19 cellular contexts compared by ENCODE assay signal in genomic region chr9:128773049-128773448, GRCh38. TPM values are rescaled to one million over a fixed set of nuclear protein-coding genes. Genes with fewer than 3 reads are reported as not detected.
DNase-seq lines count a peak whose midpoint lies in the region; ATAC-seq and TF ChIP-seq lines count a peak whose summit lies in the region.
"Had no signal": no experiment of that assay in that cellular context is flagged by ENCODE, and none has a peak within 500 bp of the region (broad histone marks: within the 10 kb centered on the region; RNA-seq: fewer than 3 reads in every experiment).

No MANE protein-coding gene starts in this region.

- H3K36me3 ChIP-seq in GM23338 (ENCODE audit: insufficient read depth) = no peaks in the 10 kb centered on the region
- H3K36me3 ChIP-seq in osteoblast (ENCODE audit: insufficient read depth, low read length) = no peaks in the 10 kb centered on the region
- peaks cover 0 to under 1% (median 0%) of the 10 kb centered on the region in 9 donors for H3K36me3 ChIP-seq in heart left ventricle

- H3K27ac ChIP-seq in GM23338 (ENCODE audit: low read depth) (no peak overlapping the region), osteoblast (ENCODE audit: low read depth, low read length) (no peak overlapping the region), heart left ventricle (no peak overlapping the region)

- no peak for TF ChIP-seq POLR2A in heart left ventricle (IDR thresholded peaks at IDR 0.05)

- peaks cover 2 to 3% of the 10 kb centered on the region in 2 donors for H3K9me3 Mint-ChIP-seq in activated T-cell treated with anti-CD3 and anti-CD28 coated beads, Interleukin-2, amount 50 U/mL, for 72 hours
- H3K9me3 Mint-ChIP-seq in GM23338 = peaks cover 16% of the 10 kb centered on the region; the same call in 2 of the 3 replicates
- peaks cover 4% of the 10 kb centered on the region for H3K9me3 Mint-ChIP-seq in activated T-helper 2 cell treated with anti-CD3 and anti-CD28 coated beads, Interferon-gamma antibody, Interleukin-2, Interleukin-4, amounts not matched to agents 10 μg/mL and 5 μg/mL and 100 μg/mL, durations not matched to agents 14 hours and 24 hours and 36 hours

- H3F3A ChIP-seq in GM23338 (replicated peaks; ENCODE audit: low read depth) = peaks cover 26% of the 10 kb centered on the region

- no peak overlapping the region for H3K27ac Mint-ChIP-seq in activated T-cell treated with anti-CD3 and anti-CD28 coated beads, Interleukin-2, amount 50 U/mL, for 72 hours
- H3K27ac Mint-ChIP-seq in GM23338 = no peak overlapping the region
- peak overlapping the region; percentile 12 for H3K27ac Mint-ChIP-seq in activated T-helper 2 cell treated with anti-CD3 and anti-CD28 coated beads, Interferon-gamma antibody, Interleukin-2, Interleukin-4, amounts not matched to agents 10 μg/mL and 5 μg/mL and 100 μg/mL, durations not matched to agents 14 hours and 24 hours and 36 hours

- no peaks in the 10 kb centered on the region for H4K20me1 ChIP-seq in GM23338 (replicated peaks; ENCODE audit: insufficient read depth)
- H4K20me1 ChIP-seq in osteoblast (ENCODE audit: insufficient read depth, low read length) = peaks cover 11% of the 10 kb centered on the region

- H3K79me2 ChIP-seq in GM23338 (replicated peaks; ENCODE audit: insufficient read depth) (peaks cover 16% of the 10 kb centered on the region), osteoblast (ENCODE audit: insufficient read depth, low read length) (peaks cover 34% of the 10 kb centered on the region)

- no peak overlapping the region for H3K4me3 ChIP-seq in GM23338
- H3K4me3 ChIP-seq in osteoblast (ENCODE audit: insufficient read depth, low read length) = no peak overlapping the region
- H3K4me3 ChIP-seq in heart left ventricle = no peak overlapping the region

- H3K4me3 Mint-ChIP-seq in activated T-cell treated with anti-CD3 and anti-CD28 coated beads, Interleukin-2, amount 50 U/mL, for 72 hours = peak overlapping the region; percentile 46 to 98
- H3K4me3 Mint-ChIP-seq in GM23338 = peak overlapping the region; percentile 94; the same call in 1 of the 3 replicates
- peak overlapping the region; percentile 26 for H3K4me3 Mint-ChIP-seq in activated T-helper 2 cell treated with anti-CD3 and anti-CD28 coated beads, Interferon-gamma antibody, Interleukin-2, Interleukin-4, amounts not matched to agents 10 μg/mL and 5 μg/mL and 100 μg/mL, durations not matched to agents 14 hours and 24 hours and 36 hours (ENCODE audit: low read depth)

- no peak for ATAC-seq in activated T-cell treated with anti-CD3 and anti-CD28 coated beads, Interleukin-2, amount 50 U/mL, for 72 hours (replicated peaks in 1 of 2)
- ATAC-seq in GM23338 (no peak), heart left ventricle (no peak), GM19467 (IDR thresholded peaks at IDR 0.05; ENCODE audit: unreplicated experiment) (no peak), HG03521 (IDR thresholded peaks at IDR 0.05; ENCODE audit: unreplicated experiment) (no peak)

- TF ChIP-seq CTCF in GM23338 (conservative IDR thresholded peaks at IDR 0.05; ENCODE audit: low read depth in 2 of 2) (no peak), osteoblast (IDR thresholded peaks at IDR 0.05; ENCODE audit: extremely low read depth, low read depth, low read length) (no peak), heart left ventricle (IDR thresholded peaks at IDR 0.05) (no peak)

- H3K4me1 ChIP-seq in GM23338 (ENCODE audit: insufficient read depth) (peaks cover 9% of the 10 kb centered on the region), osteoblast (ENCODE audit: insufficient read depth, low read length) (peaks cover 14% of the 10 kb centered on the region), heart left ventricle (peaks cover 0 to 33% (median 21%) of the 10 kb centered on the region in 12 donors)

- peaks cover 0 to 11% of the 10 kb centered on the region in 2 donors for H3K36me3 Mint-ChIP-seq in activated T-cell treated with anti-CD3 and anti-CD28 coated beads, Interleukin-2, amount 50 U/mL, for 72 hours (ENCODE audit: insufficient read depth in 2 of 2)
- no peaks in the 10 kb centered on the region; the same call in 1 of the 3 replicates for H3K36me3 Mint-ChIP-seq in GM23338 (ENCODE audit: low read depth)
- no peaks in the 10 kb centered on the region for H3K36me3 Mint-ChIP-seq in activated T-helper 2 cell treated with anti-CD3 and anti-CD28 coated beads, Interferon-gamma antibody, Interleukin-2, Interleukin-4, amounts not matched to agents 10 μg/mL and 5 μg/mL and 100 μg/mL, durations not matched to agents 14 hours and 24 hours and 36 hours (ENCODE audit: low read depth)

- H3K4me2 ChIP-seq in GM23338 (peak overlapping the region; percentile 82; the same call in 1 of the 2 replicates), osteoblast (ENCODE audit: insufficient read depth, low read length) (no peak overlapping the region)

- WGBS in heart left ventricle, 4 donors = 88 to 92% (median 90%) methylated on average over 5 of the region's 5 CpGs

- H3K9me3 ChIP-seq in osteoblast (ENCODE audit: low read depth, low read length) (no peaks in the 10 kb centered on the region), heart left ventricle (peaks cover 0 to 10% (median 0%) of the 10 kb centered on the region in 12 donors)
- H3K9me3 ChIP-seq: body of pancreas, sigmoid colon had no signal

- H2AFZ ChIP-seq in GM23338 = peak overlapping the region; percentile 99; the same call in 1 of the 2 replicates
- no peak overlapping the region for H2AFZ ChIP-seq in osteoblast (ENCODE audit: low read length)

- no peaks in the 10 kb centered on the region for H3K27me3 ChIP-seq in GM23338 (ENCODE audit: insufficient read depth)
- no peaks in the 10 kb centered on the region for H3K27me3 ChIP-seq in osteoblast (ENCODE audit: insufficient read depth, low read length)
- no peaks in the 10 kb centered on the region for H3K27me3 ChIP-seq in heart left ventricle
- H3K27me3 ChIP-seq: body of pancreas, esophagus muscularis mucosa, sigmoid colon had no signal

- peaks cover 28% of the 10 kb centered on the region for H3K4me1 Mint-ChIP-seq in activated T-cell treated with anti-CD3 and anti-CD28 coated beads, Interleukin-2, amount 50 U/mL, for 72 hours (ENCODE audit: low read depth)
- peaks cover 7% of the 10 kb centered on the region for H3K4me1 Mint-ChIP-seq in GM23338
- peaks cover 13% of the 10 kb centered on the region for H3K4me1 Mint-ChIP-seq in activated T-helper 2 cell treated with anti-CD3 and anti-CD28 coated beads, Interferon-gamma antibody, Interleukin-2, Interleukin-4, amounts not matched to agents 10 μg/mL and 5 μg/mL and 100 μg/mL, durations not matched to agents 14 hours and 24 hours and 36 hours (ENCODE audit: low read depth)

- intact Hi-C loops in activated T-helper 2 cell treated with anti-CD3 and anti-CD28 coated beads, Interferon-gamma antibody, Interleukin-2, Interleukin-4, amounts not matched to agents 10 μg/mL and 5 μg/mL and 100 μg/mL, durations not matched to agents 14 hours and 24 hours and 36 hours (cut with micrococcal nuclease) = loop anchor here (5.0 kb wide), 1 partner anchor 54 kb away; the partner anchor contains the start of gene SPOUT1
- intact Hi-C loops in heart left ventricle (cut with DNase I) = loop anchor here in 4 of 10 donors (1.0 to 5.0 kb wide), 3 partner anchors 12 to 71 kb away; partner anchors contain the start of genes TBC1D13 (in 3 of the 4) and PKN3 (in 1 of the 4)

- no peak for DNase-seq in activated T-cell treated with anti-CD3 and anti-CD28 coated beads, Interleukin-2, amount 50 U/mL, for 72 hours
- DNase-seq in activated T-cell treated with anti-CD3 and anti-CD28 coated beads for 4 hours (no peak), GM23338 (ENCODE audit: low spot score) (no peak), osteoblast (ENCODE audit: insufficient read length, low spot score, missing footprints) (peak; percentile 66), heart left ventricle (no peak)
- no peak for DNase-seq in activated T-helper 2 cell treated with anti-CD3 and anti-CD28 coated beads, Interferon-gamma antibody, Interleukin-2, Interleukin-4, amounts not matched to agents 10 μg/mL and 5 μg/mL and 100 μg/mL, durations not matched to agents 14 hours and 24 hours and 36 hours (ENCODE audit: low spot score)
- DNase-seq: activated CD4-positive, CD25-positive, alpha-beta regulatory T cell treated with anti-CD3 and anti-CD28 coated beads, Interleukin-2, amount 50 U/mL, for 72 hours; dermis blood vessel endothelial cell; GM23248; mammary epithelial cell; NCI-H1436; NCI-H345; NK-92 treated with Interleukin-12 subunit alpha and Interleukin-12 subunit beta, amount 100 ng/mL, for 24 hours; sigmoid colon; stimulated activated CD4-positive, alpha-beta T cell treated with anti-CD3 and anti-CD28 coated beads, Interleukin-1b, Interleukin-23, amount 100 ng/mL, for 48 hours had no signal

- no peaks in the 10 kb centered on the region for H3K27me3 Mint-ChIP-seq in activated T-cell treated with anti-CD3 and anti-CD28 coated beads, Interleukin-2, amount 50 U/mL, for 72 hours (ENCODE audit: low read depth)
- H3K27me3 Mint-ChIP-seq in GM23338 (ENCODE audit: insufficient read depth, low read depth, poor library complexity) = peaks cover 10% of the 10 kb centered on the region
- no peaks in the 10 kb centered on the region for H3K27me3 Mint-ChIP-seq in activated T-helper 2 cell treated with anti-CD3 and anti-CD28 coated beads, Interferon-gamma antibody, Interleukin-2, Interleukin-4, amounts not matched to agents 10 μg/mL and 5 μg/mL and 100 μg/mL, durations not matched to agents 14 hours and 24 hours and 36 hours (ENCODE audit: low read depth)

- H3K9me2 ChIP-seq in GM23338 (ENCODE audit: insufficient read depth) = no peaks in the 10 kb centered on the region

RNA-seq across cellular contexts. Expression of gene ZER1, which starts 1.3 kb away (rescaled TPM):
- 10 to 100 TPM; 30.6 to 32.6 TPM for total RNA-seq in activated T-cell treated with anti-CD3 and anti-CD28 coated beads, Interleukin-2, amount 50 U/mL, for 72 hours
- total RNA-seq in GM23338 (2014; rRNA removed; shearing (Covaris generic)) = 14.4 and 23.9 TPM in 2 replicates
- polyA plus RNA-seq in GM23338 (2016; fragmentation: Nextera tagmentation; extraction: Ambion mirVana) (6.5 and 7.0 TPM in 2 replicates), heart left ventricle (10 to 100 TPM; 32.4 to 40.7 TPM)
- 18.6 and 18.7 TPM in 2 replicates for total RNA-seq in activated T-helper 2 cell treated with anti-CD3 and anti-CD28 coated beads, Interferon-gamma antibody, Interleukin-2, Interleukin-4, amounts not matched to agents 10 μg/mL and 5 μg/mL and 100 μg/mL, durations not matched to agents 14 hours and 24 hours and 36 hours
- total RNA-seq in osteoblast (26.4 and 27.1 TPM in 2 replicates), heart left ventricle (100 to 1,000 TPM in 1 of 9 donors, 10 to 100 TPM in 8; 53.4 to 163 (median 62.3) TPM)

RNA-seq across cellular contexts. Expression of gene TBC1D13, which starts 14.0 kb away (rescaled TPM):
- total RNA-seq in activated T-cell treated with anti-CD3 and anti-CD28 coated beads, Interleukin-2, amount 50 U/mL, for 72 hours = 10 to 100 TPM; 15.9 to 17.7 TPM
- total RNA-seq in GM23338 (2014; rRNA removed; shearing (Covaris generic)) = 19.1 and 19.4 TPM in 2 replicates
- 7.8 and 8.3 TPM in 2 replicates for polyA plus RNA-seq in GM23338 (2016; fragmentation: Nextera tagmentation; extraction: Ambion mirVana)
- 20.5 and 24.2 TPM in 2 replicates for total RNA-seq in activated T-helper 2 cell treated with anti-CD3 and anti-CD28 coated beads, Interferon-gamma antibody, Interleukin-2, Interleukin-4, amounts not matched to agents 10 μg/mL and 5 μg/mL and 100 μg/mL, durations not matched to agents 14 hours and 24 hours and 36 hours
- total RNA-seq in osteoblast = 17.0 and 18.6 TPM in 2 replicates
- 10 to 100 TPM; 12.1 to 27.3 (median 18.4) TPM for total RNA-seq in heart left ventricle
- polyA plus RNA-seq in heart left ventricle = 10 to 100 TPM in 1 of 2 donors, 1 to 10 TPM in 1; 9.6 to 20.9 TPM

RNA-seq across cellular contexts. Expression of gene ENDOG, which starts 45.3 kb away (rescaled TPM):
- 10 to 100 TPM; 12.7 to 15.0 TPM for total RNA-seq in activated T-cell treated with anti-CD3 and anti-CD28 coated beads, Interleukin-2, amount 50 U/mL, for 72 hours
- 14.6 and 23.5 TPM in 2 replicates for total RNA-seq in GM23338 (2014; rRNA removed; shearing (Covaris generic))
- polyA plus RNA-seq in GM23338 (2016; fragmentation: Nextera tagmentation; extraction: Ambion mirVana) = 15.1 and 19.2 TPM in 2 replicates
- 19.9 and 21.7 TPM in 2 replicates for total RNA-seq in activated T-helper 2 cell treated with anti-CD3 and anti-CD28 coated beads, Interferon-gamma antibody, Interleukin-2, Interleukin-4, amounts not matched to agents 10 μg/mL and 5 μg/mL and 100 μg/mL, durations not matched to agents 14 hours and 24 hours and 36 hours
- total RNA-seq in osteoblast = 17.4 and 18.0 TPM in 2 replicates
- total RNA-seq in heart left ventricle = 10 to 100 TPM; 34.8 to 99.9 (median 57.6) TPM
- polyA plus RNA-seq in heart left ventricle = 100 to 1,000 TPM in 1 of 2 donors, 10 to 100 TPM in 1; 38.4 to 105 TPM

RNA-seq across cellular contexts. Expression of gene ZDHHC12, which starts 49.1 kb away (rescaled TPM):
- 10 to 100 TPM; 48.7 to 53.7 TPM for total RNA-seq in activated T-cell treated with anti-CD3 and anti-CD28 coated beads, Interleukin-2, amount 50 U/mL, for 72 hours
- 54.1 and 57.9 TPM in 2 replicates for total RNA-seq in GM23338 (2014; rRNA removed; shearing (Covaris generic))
- 47.5 and 50.3 TPM in 2 replicates for polyA plus RNA-seq in GM23338 (2016; fragmentation: Nextera tagmentation; extraction: Ambion mirVana)
- total RNA-seq in activated T-helper 2 cell treated with anti-CD3 and anti-CD28 coated beads, Interferon-gamma antibody, Interleukin-2, Interleukin-4, amounts not matched to agents 10 μg/mL and 5 μg/mL and 100 μg/mL, durations not matched to agents 14 hours and 24 hours and 36 hours = 51.7 and 53.2 TPM in 2 replicates
- 32.7 and 35.1 TPM in 2 replicates for total RNA-seq in osteoblast
- 10 to 100 TPM in 5 of 9 donors, 1 to 10 TPM in 4; 5.1 to 26.0 (median 10.5) TPM for total RNA-seq in heart left ventricle
- polyA plus RNA-seq in heart left ventricle = 10 to 100 TPM; 10.9 to 29.8 TPM

RNA-seq across cellular contexts. Expression of gene SPOUT1, which starts 56.5 kb away (rescaled TPM):
- 10 to 100 TPM; 64.8 to 69.1 TPM for total RNA-seq in activated T-cell treated with anti-CD3 and anti-CD28 coated beads, Interleukin-2, amount 50 U/mL, for 72 hours
- 34.8 and 50.9 TPM in 2 replicates for total RNA-seq in GM23338 (2014; rRNA removed; shearing (Covaris generic))
- 28.5 and 33.5 TPM in 2 replicates for polyA plus RNA-seq in GM23338 (2016; fragmentation: Nextera tagmentation; extraction: Ambion mirVana)
- total RNA-seq in activated T-helper 2 cell treated with anti-CD3 and anti-CD28 coated beads, Interferon-gamma antibody, Interleukin-2, Interleukin-4, amounts not matched to agents 10 μg/mL and 5 μg/mL and 100 μg/mL, durations not matched to agents 14 hours and 24 hours and 36 hours = 126 and 127 TPM in 2 replicates
- 10.1 and 10.3 TPM in 2 replicates for total RNA-seq in osteoblast
- total RNA-seq in heart left ventricle = 10 to 100 TPM in 7 of 9 donors, 1 to 10 TPM in 2; 6.1 to 24.7 (median 15.1) TPM
- polyA plus RNA-seq in heart left ventricle = 10 to 100 TPM; 14.2 to 20.2 TPM

Comparison
In these comparisons a context has a peak if more than half of its experiments do, and no peak if none do; other contexts are left out.
1. H3K4me3 Mint-ChIP-seq: peak in every context shown above with its lines; median percentile 94 in GM23338; 72 in activated T-cell treated with anti-CD3 and anti-CD28 coated beads, Interleukin-2, amount 50 U/mL, for 72 hours; 26 in activated T-helper 2 cell treated with anti-CD3 and anti-CD28 coated beads, Interferon-gamma antibody, Interleukin-2, Interleukin-4, amounts not matched to agents 10 μg/mL and 5 μg/mL and 100 μg/mL, durations not matched to agents 14 hours and 24 hours and 36 hours.